ENCODE assay signal across 12 cellular contexts in genomic region chr16:19393226-19394074, GRCh38. TPM values are rescaled to one million over a fixed set of nuclear protein-coding genes. Genes with fewer than 3 reads are reported as not detected.
A peak's percentile ranks its signal among the peaks of the same experiment; 100 is the strongest.
DNase-seq lines count a peak whose midpoint lies in the region; ATAC-seq, FAIRE-seq and TF ChIP-seq lines count a peak whose summit lies in the region.
"Had no signal": no experiment of that assay in that cellular context is flagged by ENCODE, and none has a peak within 500 bp of the region (broad histone marks: within the 10 kb centered on the region; RNA-seq: fewer than 3 reads in every experiment).

No MANE protein-coding gene starts in this region.

- TF ChIP-seq POLR2A in endothelial cell of umbilical vein (IDR thresholded peaks at IDR 0.05; ENCODE audit: low read depth, low read length): no peak

- no peaks in the 10 kb centered on the region for H3K9me3 ChIP-seq in endothelial cell of umbilical vein (replicated peaks; ENCODE audit: control insufficient read depth, insufficient read depth, low read length)
- H3K9me3 ChIP-seq: heart left ventricle had no signal

- BruUV-seq in endothelial cell of umbilical vein (replicated peaks; lab: Mats Ljungman, UMichigan): no TSS peak

- dilution Hi-C loops in endothelial cell of umbilical vein (cut with MboI; ENCODE audit: extremely low pct_ligation_motif_present, low sequenced_read_pairs): no loop called here

- H3K27ac Mint-ChIP-seq in nephron progenitor cell (peak overlapping the region; percentile 55), glutamatergic neuron (ENCODE audit: unreplicated experiment) (no peak overlapping the region)

- H4K20me1 ChIP-seq in endothelial cell of umbilical vein (replicated peaks; ENCODE audit: control insufficient read depth, extremely low read depth, insufficient read depth, low read length): no peaks in the 10 kb centered on the region

- H3K4me1 Mint-ChIP-seq in nephron progenitor cell (peaks cover 8% of the 10 kb centered on the region), glutamatergic neuron (ENCODE audit: low read depth, unreplicated experiment) (no peaks in the 10 kb centered on the region)

- ATAC-seq in GM21367 (IDR thresholded peaks at IDR 0.05; ENCODE audit: unreplicated experiment) (no peak), HG03025 (IDR thresholded peaks at IDR 0.05; ENCODE audit: low FRiP score, unreplicated experiment) (no peak)
- ATAC-seq: heart left ventricle had no signal

- H3K27ac ChIP-seq in endothelial cell of umbilical vein (ENCODE audit: insufficient read depth, low read depth, low read length): no peak overlapping the region
- H3K27ac ChIP-seq: heart left ventricle, parathyroid adenoma had no signal

- no peak for FAIRE-seq in endothelial cell of umbilical vein (lab: Jason Lieb, UNC)

- CTCF ChIA-PET in endothelial cell of umbilical vein (lab: Charles Lee): no interaction called here

- no peaks in the 10 kb centered on the region for H3K79me2 ChIP-seq in endothelial cell of umbilical vein (ENCODE audit: control insufficient read depth, insufficient read depth, low read length)
- H3K79me2 ChIP-seq: parathyroid adenoma had no signal

- H3K4me3 Mint-ChIP-seq in nephron progenitor cell: no peak overlapping the region
- no peak overlapping the region for H3K4me3 Mint-ChIP-seq in glutamatergic neuron (ENCODE audit: unreplicated experiment)

- H3K4me2 ChIP-seq in endothelial cell of umbilical vein (ENCODE audit: insufficient read depth, low read length): no peak overlapping the region

- intact Hi-C loops in endothelial cell of umbilical vein (cut with micrococcal nuclease): no loop called here

- no peaks in the 10 kb centered on the region for H3K9me1 ChIP-seq in endothelial cell of umbilical vein (replicated peaks; ENCODE audit: control insufficient read depth, extremely low read depth, insufficient read depth, low read length)

- H3K27me3 Mint-ChIP-seq in nephron progenitor cell (ENCODE audit: low read depth, poor library complexity) (peaks cover 13% of the 10 kb centered on the region), glutamatergic neuron (ENCODE audit: unreplicated experiment) (peaks cover 3% of the 10 kb centered on the region)

- POLR2A ChIA-PET in endothelial cell of umbilical vein (lab: Charles Lee): no interaction called here

- H3K9me3 Mint-ChIP-seq in nephron progenitor cell (peaks cover 21% of the 10 kb centered on the region), glutamatergic neuron (ENCODE audit: unreplicated experiment) (peaks cover 4% of the 10 kb centered on the region)

- no peaks in the 10 kb centered on the region for H3K4me1 ChIP-seq in endothelial cell of umbilical vein (ENCODE audit: control insufficient read depth, extremely low read depth, insufficient read depth, low read length)
- H3K4me1 ChIP-seq: heart left ventricle had no signal

- no peak overlapping the region for H2AFZ ChIP-seq in endothelial cell of umbilical vein (ENCODE audit: low read depth, low read length)
- H2AFZ ChIP-seq: parathyroid adenoma had no signal

- H3K36me3 ChIP-seq in endothelial cell of umbilical vein (ENCODE audit: control insufficient read depth in 2 of 2, extremely low read depth in 1 of 2, insufficient read depth in 2 of 2, low read length in 2 of 2): no peaks in the 10 kb centered on the region
- H3K36me3 ChIP-seq: heart left ventricle had no signal

- DNase-seq in DMS79 treated with DMSO at 0.1 percent for 48 hours (lab: John Stamatoyannopoulos, UW) (peak; percentile 60), NCI-H82 treated with DMSO at 0.1 percent for 48 hours (lab: John Stamatoyannopoulos, UW; ENCODE audit: unreplicated experiment) (peak; percentile 48), endothelial cell of umbilical vein (ENCODE audit: low read depth, low spot score) (peak; percentile 3), nephron progenitor cell (no peak), DMS153 (lab: John Stamatoyannopoulos, UW) (no peak), glutamatergic neuron (no peak)
- DNase-seq: aorta, C1 segment of cervical spinal cord, heart left ventricle had no signal

- no peaks in the 10 kb centered on the region for H3K27me3 ChIP-seq in endothelial cell of umbilical vein (ENCODE audit: control insufficient read depth in 2 of 2, insufficient read depth in 2 of 2, low read length in 2 of 2)

- H3K36me3 Mint-ChIP-seq in nephron progenitor cell (ENCODE audit: low read depth) (no peaks in the 10 kb centered on the region), glutamatergic neuron (ENCODE audit: unreplicated experiment) (peaks cover 4% of the 10 kb centered on the region)

- TF ChIP-seq CTCF in endothelial cell of umbilical vein (IDR thresholded peaks at IDR 0.05; ENCODE audit: extremely low read depth in 1 of 2, insufficient read depth in 1 of 2, low read depth in 1 of 2, low read length in 2 of 2) (no peak), nephron progenitor cell (IDR thresholded peaks at IDR 0.05) (no peak), glutamatergic neuron (IDR thresholded peaks at IDR 0.05; ENCODE audit: partially characterized antibody, unreplicated experiment) (no peak)

- no peak overlapping the region for H3K4me3 ChIP-seq in endothelial cell of umbilical vein (replicated peaks in 1 of 3; ENCODE audit: insufficient read depth in 1 of 3, low read depth in 1 of 3, low read length in 3 of 3)
- H3K4me3 ChIP-seq: heart left ventricle had no signal

- no peak overlapping the region for H3K9ac ChIP-seq in endothelial cell of umbilical vein (replicated peaks; ENCODE audit: extremely low read depth, insufficient read depth, low read length)
- H3K9ac ChIP-seq: parathyroid adenoma had no signal

TF ChIP-seq in endothelial cell of umbilical vein, 7 proteins besides CTCF, POLR2A, EP300 and RAD21:
- TF ChIP-seq FOS (IDR thresholded peaks at IDR 0.05; ENCODE audit: borderline replicate concordance, insufficient read depth, low read length) (peak; percentile 10), EZH2 (IDR thresholded peaks at IDR 0.05; ENCODE audit: borderline replicate concordance, low read depth, low read length, severe bottlenecking) (no peak)

RNA-seq across cellular contexts. Expression of gene TMC5, which starts 24.2 kb away (rescaled TPM):
- total RNA-seq in endothelial cell of umbilical vein (not detected in 2 replicates), glutamatergic neuron (ENCODE audit: unreplicated experiment) (not detected)
- polyA plus RNA-seq in endothelial cell of umbilical vein: not detected in 2 replicates
- not detected in 2 replicates for polyA plus RNA-seq in endothelial cell of umbilical vein (2011; cell fraction: cytosol; rRNA removed)
- not detected in 2 replicates for polyA plus RNA-seq in endothelial cell of umbilical vein (2011; cell fraction: nucleus; rRNA removed)
- polyA plus RNA-seq in endothelial cell of umbilical vein (2012): not detected in 2 replicates
- polyA minus RNA-seq in endothelial cell of umbilical vein: not detected in 2 replicates
- polyA minus RNA-seq in endothelial cell of umbilical vein (2011; cell fraction: cytosol; rRNA and poly(A)+ RNA removed): 4.1 TPM
- not detected in 2 replicates for polyA minus RNA-seq in endothelial cell of umbilical vein (2011; cell fraction: nucleus; rRNA and poly(A)+ RNA removed)
- polyA plus RNA-seq: heart left ventricle had no signal

Comparison
In these comparisons a context has a peak if more than half of its experiments do, and no peak if none do; other contexts are left out.
1. DNase-seq: peak in DMS79 treated with DMSO at 0.1 percent for 48 hours (single experiment), NCI-H82 treated with DMSO at 0.1 percent for 48 hours (single experiment) and endothelial cell of umbilical vein (single experiment); none in nephron progenitor cell (single experiment), DMS153 (single experiment) and glutamatergic neuron (single experiment).